In the genomic region with DNA sequence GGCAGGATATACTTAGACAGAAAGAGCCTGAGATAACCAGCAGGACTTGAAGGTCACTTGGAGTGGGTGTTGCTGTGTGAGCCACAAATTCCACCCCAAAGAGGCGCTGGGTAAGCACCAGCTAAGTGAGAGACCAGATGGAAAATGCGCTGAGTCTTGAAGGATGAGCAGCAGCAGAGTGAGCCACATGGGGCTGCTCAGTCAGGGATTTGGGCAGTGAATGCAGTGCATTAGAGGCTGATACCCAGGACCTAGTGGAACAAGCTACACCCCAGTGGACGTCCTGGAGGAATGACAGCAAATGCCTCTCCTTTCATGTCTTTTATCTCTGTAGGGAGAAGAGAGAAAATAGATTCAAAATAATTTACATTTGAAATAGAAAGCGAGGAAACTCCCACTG, we compare ENCODE assay signal across 24 cellular contexts. TPM values are rescaled to one million over a fixed set of nuclear protein-coding genes. Genes with fewer than 3 reads are reported as not detected.
"Had no signal": no experiment of that assay in that cellular context is flagged by ENCODE, and none has a peak within 500 bp of the region (broad histone marks: within the 10 kb centered on the region; RNA-seq: fewer than 3 reads in every experiment).

No MANE protein-coding gene starts in this region.

- DNase-seq: effector memory CD8-positive, alpha-beta T cell; esophagus squamous epithelium; foreskin fibroblast; left colon; left ventricle myocardium superior; mesenchymal stem cell; naive B cell; posterior cingulate gyrus; spleen; stimulated activated CD4-positive, alpha-beta T cell treated with anti-CD3 and anti-CD28 coated beads, Interleukin-15, amount 100 ng/mL, for 24 hours; stimulated activated CD4-positive, alpha-beta T cell treated with anti-CD3 and anti-CD28 coated beads, Interleukin-1b, Interleukin-23, amount 100 ng/mL, for 48 hours; stimulated activated CD4-positive, alpha-beta T cell treated with anti-CD3 and anti-CD28 coated beads, Interleukin-4, amount 100 ng/mL, for 24 hours; stimulated activated naive B cell treated with anti-CD40 and anti-IgM and Interleukin-4, amounts not matched to agents 10 μg/mL and 1 μg/mL and 100 μg/mL, for 72 hours; trophoblast cell had no signal

- H3K4me1 Mint-ChIP-seq: naive B cell; nephron; stimulated activated naive B cell treated with anti-CD40 and anti-IgM and Interleukin-4, amounts not matched to agents 10 μg/mL and 1 μg/mL and 100 μg/mL, for 72 hours had no signal

- H3K27me3 ChIP-seq: esophagus squamous epithelium, neutrophil, spleen had no signal

- H3K27ac ChIP-seq: esophagus squamous epithelium, gastroesophageal sphincter, neutrophil, spleen had no signal

- H3K4me3 ChIP-seq: esophagus squamous epithelium, gastroesophageal sphincter, lung, spleen had no signal

- H3K9me3 Mint-ChIP-seq: dendritic cell treated with granulocyte-macrophage colony-stimulating factor and Interleukin-4, amounts not matched to agents 40 ng/mL and 50 ng/mL, for 4 days; naive B cell; nephron; stimulated activated naive B cell treated with anti-CD40 and anti-IgM and Interleukin-4, amounts not matched to agents 10 μg/mL and 1 μg/mL and 100 μg/mL, for 72 hours had no signal

- H3K27ac Mint-ChIP-seq: dendritic cell treated with granulocyte-macrophage colony-stimulating factor and Interleukin-4, amounts not matched to agents 40 ng/mL and 50 ng/mL, for 4 days; effector memory CD8-positive, alpha-beta T cell; naive B cell; nephron; stimulated activated naive B cell treated with anti-CD40 and anti-IgM and Interleukin-4, amounts not matched to agents 10 μg/mL and 1 μg/mL and 100 μg/mL, for 72 hours had no signal

- H3K9me3 ChIP-seq: esophagus squamous epithelium, gastroesophageal sphincter, neutrophil, spleen had no signal

- H3K36me3 Mint-ChIP-seq: naive B cell; stimulated activated naive B cell treated with anti-CD40 and anti-IgM and Interleukin-4, amounts not matched to agents 10 μg/mL and 1 μg/mL and 100 μg/mL, for 72 hours had no signal

- H3K36me3 ChIP-seq: esophagus squamous epithelium, gastroesophageal sphincter, neutrophil, spleen had no signal

- H3K4me1 ChIP-seq: esophagus squamous epithelium, gastroesophageal sphincter, spleen had no signal

- H3K27me3 Mint-ChIP-seq: dendritic cell treated with granulocyte-macrophage colony-stimulating factor and Interleukin-4, amounts not matched to agents 40 ng/mL and 50 ng/mL, for 4 days; effector memory CD8-positive, alpha-beta T cell; naive B cell; stimulated activated naive B cell treated with anti-CD40 and anti-IgM and Interleukin-4, amounts not matched to agents 10 μg/mL and 1 μg/mL and 100 μg/mL, for 72 hours had no signal

- ATAC-seq: effector memory CD8-positive, alpha-beta T cell; gastroesophageal sphincter; left colon; left ventricle myocardium superior; sciatic nerve; stimulated activated naive B cell treated with anti-CD40 and anti-IgM and Interleukin-4, amounts not matched to agents 10 μg/mL and 1 μg/mL and 100 μg/mL, for 72 hours had no signal

- H3K4me3 Mint-ChIP-seq: dendritic cell treated with granulocyte-macrophage colony-stimulating factor and Interleukin-4, amounts not matched to agents 40 ng/mL and 50 ng/mL, for 4 days; effector memory CD8-positive, alpha-beta T cell; naive B cell; nephron; stimulated activated naive B cell treated with anti-CD40 and anti-IgM and Interleukin-4, amounts not matched to agents 10 μg/mL and 1 μg/mL and 100 μg/mL, for 72 hours had no signal

RNA-seq across cellular contexts. Expression of a gene that starts 11.3 kb away (rescaled TPM):
- total RNA-seq: epithelial cell of proximal tubule, kidney epithelial cell, left ventricle myocardium superior, osteocyte, pulmonary artery endothelial cell had no signal
- polyA plus RNA-seq: lung had no signal
